23 cellular contexts compared by ENCODE assay signal in genomic region chr3:31016196-31016595, GRCh38.
"Had no signal": no experiment of that assay in that cellular context is flagged by ENCODE, and none has a peak within 500 bp of the region (broad histone marks: within the 10 kb centered on the region; RNA-seq: fewer than 3 reads in every experiment).

No MANE protein-coding gene starts in this region.

- DNase-seq: IMR-90, Karpas-422, KG1, MG63, NCI-H1092, NCI-H1105 treated with DMSO at 0.1 percent for 48 hours, NCI-H1417 treated with DMSO at 0.1 percent for 48 hours, NCI-H146, NCI-H187, NCI-H2029, NCI-H2081 treated with DMSO at 0.1 percent for 48 hours, NCI-H2171, NCI-H226, NCI-H446, NCI-H510A, NCI-H524 treated with DMSO at 0.1 percent for 48 hours, NCI-H69, NCI-H774, PC-3, SHP77 had no signal

- H3K36me3 ChIP-seq: MG63 had no signal

- H3K27me3 ChIP-seq: MG63 had no signal

- H3K27ac ChIP-seq: RWPE1 had no signal

- ATAC-seq: HepG2, Panc1, PC-3 had no signal

- H3K9me3 ChIP-seq: MG63 had no signal

- H3K4me3 ChIP-seq: MG63 had no signal
